ENCODE assay signal across 8 cellular contexts in genomic region chr1:156660752-156661112, GRCh38. TPM values are rescaled to one million over a fixed set of nuclear protein-coding genes. Genes with fewer than 3 reads are reported as not detected.
DNase-seq lines count a peak whose midpoint lies in the region; ATAC-seq, FAIRE-seq and TF ChIP-seq lines count a peak whose summit lies in the region.

No MANE protein-coding gene starts in this region.

- no peak for ATAC-seq in HG03025 (IDR thresholded peaks at IDR 0.05; ENCODE audit: low FRiP score, unreplicated experiment)
- no peak for ATAC-seq in HG02678 (IDR thresholded peaks at IDR 0.05; ENCODE audit: unreplicated experiment)

- no peaks in the 10 kb centered on the region for H3K79me2 ChIP-seq in OCI-LY3 (ENCODE audit: low read length)
- no peaks in the 10 kb centered on the region for H3K79me2 ChIP-seq in endothelial cell of umbilical vein (ENCODE audit: control insufficient read depth, insufficient read depth, low read length)

- H3K9ac ChIP-seq in OCI-LY3 (ENCODE audit: low read length) (peak overlapping the region; percentile 66), endothelial cell of umbilical vein (replicated peaks; ENCODE audit: extremely low read depth, insufficient read depth, low read length) (peak overlapping the region; percentile 76)

- H3K4me2 ChIP-seq in OCI-LY3 (ENCODE audit: low read length) = peak overlapping the region; percentile 90
- H3K4me2 ChIP-seq in endothelial cell of umbilical vein (ENCODE audit: insufficient read depth, low read length) = peak overlapping the region; percentile 72

- H3K36me3 ChIP-seq in GM06990 (ENCODE audit: control insufficient read depth, insufficient read depth, low read length) = no peaks in the 10 kb centered on the region
- no peaks in the 10 kb centered on the region for H3K36me3 ChIP-seq in OCI-LY3 (replicated peaks; ENCODE audit: low read depth, low read length)
- no peaks in the 10 kb centered on the region for H3K36me3 ChIP-seq in endothelial cell of umbilical vein (ENCODE audit: control insufficient read depth in 2 of 2, extremely low read depth in 1 of 2, insufficient read depth in 2 of 2, low read length in 2 of 2)
- H3K36me3 ChIP-seq in prostate gland = no peaks in the 10 kb centered on the region

- H3K27me3 ChIP-seq in GM06990 (replicated peaks; ENCODE audit: control insufficient read depth, insufficient read depth, low read length) = no peaks in the 10 kb centered on the region
- H3K27me3 ChIP-seq in OCI-LY3 (ENCODE audit: low read depth, low read length) = peaks cover 32% of the 10 kb centered on the region
- H3K27me3 ChIP-seq in endothelial cell of umbilical vein (ENCODE audit: control insufficient read depth in 2 of 2, insufficient read depth in 2 of 2, low read length in 2 of 2) = peaks cover 3 to 9% of the 10 kb centered on the region in 2 experiments
- no peaks in the 10 kb centered on the region for H3K27me3 ChIP-seq in prostate gland (replicated peaks; ENCODE audit: insufficient read depth)

- WGBS in prostate gland = 83% methylated on average over 2 of the region's 2 CpGs

- BruUV-seq in endothelial cell of umbilical vein (replicated peaks; lab: Mats Ljungman, UMichigan) = no TSS peak

- no peak for FAIRE-seq in endothelial cell of umbilical vein (lab: Jason Lieb, UNC)

- intact Hi-C loops in endothelial cell of umbilical vein (cut with micrococcal nuclease) (loop anchor here (1.0 to 2.0 kb wide), 5 partner anchors 18 to 236 kb away; no protein-coding TSS in a partner anchor), prostate gland (cut with DNase I) (loop anchor here (1.0 kb wide), 1 partner anchor 18 kb away; no protein-coding TSS in a partner anchor)

- TF ChIP-seq POLR2A in endothelial cell of umbilical vein (IDR thresholded peaks at IDR 0.05; ENCODE audit: low read depth, low read length) (no peak), prostate gland (IDR thresholded peaks at IDR 0.05) (no peak)

- H3K27ac ChIP-seq in OCI-LY3 (ENCODE audit: low read length) (no peak overlapping the region), endothelial cell of umbilical vein (ENCODE audit: insufficient read depth, low read depth, low read length) (peak overlapping the region; percentile 85), prostate gland (peak overlapping the region; percentile 45 to 57)

- dilution Hi-C loops in endothelial cell of umbilical vein (cut with MboI; ENCODE audit: extremely low pct_ligation_motif_present, low sequenced_read_pairs) = no loop called here

- H3K4me1 ChIP-seq in OCI-LY3 (ENCODE audit: low read length) = peaks cover 69% of the 10 kb centered on the region
- H3K4me1 ChIP-seq in endothelial cell of umbilical vein (ENCODE audit: control insufficient read depth, extremely low read depth, insufficient read depth, low read length) = peaks cover 70% of the 10 kb centered on the region
- peaks cover 7% of the 10 kb centered on the region for H3K4me1 ChIP-seq in prostate gland (replicated peaks)

- H3K4me3 ChIP-seq in GM06990 (replicated peaks; ENCODE audit: low read depth, low read length) (peak overlapping the region; percentile 66), OCI-LY3 (ENCODE audit: low read length) (peak overlapping the region; percentile 71), endothelial cell of umbilical vein (replicated peaks in 1 of 3; ENCODE audit: insufficient read depth in 1 of 3, low read depth in 1 of 3, low read length in 3 of 3) (peak overlapping the region; percentile 15 to 59 (median 17)), prostate gland (no peak overlapping the region)

- no peaks in the 10 kb centered on the region for H4K20me1 ChIP-seq in OCI-LY3 (ENCODE audit: insufficient read depth, low read length)
- H4K20me1 ChIP-seq in endothelial cell of umbilical vein (replicated peaks; ENCODE audit: control insufficient read depth, extremely low read depth, insufficient read depth, low read length) = no peaks in the 10 kb centered on the region

- POLR2A ChIA-PET in endothelial cell of umbilical vein (lab: Charles Lee) = interaction anchor here (0.6 to 4.5 kb wide), 2 partner anchors 16 to 190 kb away, joined by 3 to 32 read pairs; partner anchors contain the start of gene NES

- peak overlapping the region; percentile 63 for H2AFZ ChIP-seq in OCI-LY3 (ENCODE audit: low read depth, low read length)
- H2AFZ ChIP-seq in endothelial cell of umbilical vein (ENCODE audit: low read depth, low read length) = no peak overlapping the region

- TF ChIP-seq CTCF in GM06990 (IDR thresholded peaks at IDR 0.05; ENCODE audit: insufficient read depth, low read length, poor library complexity, severe bottlenecking) = no peak
- TF ChIP-seq CTCF in OCI-LY3 (IDR thresholded peaks at IDR 0.05; ENCODE audit: low read depth, low read length) = no peak
- TF ChIP-seq CTCF in endothelial cell of umbilical vein (IDR thresholded peaks at IDR 0.05; ENCODE audit: extremely low read depth in 1 of 2, insufficient read depth in 1 of 2, low read depth in 1 of 2, low read length in 2 of 2) = no peak
- TF ChIP-seq CTCF in prostate gland (IDR thresholded peaks at IDR 0.05) = no peak

- H3K9me3 ChIP-seq in OCI-LY3 (ENCODE audit: insufficient read depth, low read length) = no peaks in the 10 kb centered on the region
- no peaks in the 10 kb centered on the region for H3K9me3 ChIP-seq in endothelial cell of umbilical vein (replicated peaks; ENCODE audit: control insufficient read depth, insufficient read depth, low read length)
- H3K9me3 ChIP-seq in prostate gland = no peaks in the 10 kb centered on the region

- CTCF ChIA-PET in endothelial cell of umbilical vein (lab: Charles Lee) = interaction anchor here (1.0 to 8.7 kb wide), 9 partner anchors 13 to 267 kb away, joined by 3 to 237 read pairs (median 7); partner anchors contain the start of genes HAPLN2, ISG20L2, METTL25B and NES

- DNase-seq in GM06990 (ENCODE audit: extremely low read depth, insufficient read length) (no peak), endothelial cell of umbilical vein (ENCODE audit: low read depth, low spot score) (peak; percentile 44), prostate gland (ENCODE audit: low spot score) (no peak), nucleus accumbens (lab: John Stamatoyannopoulos, UW) (no peak), dermis blood vessel endothelial cell (no peak)

- no peaks in the 10 kb centered on the region for H3K9me1 ChIP-seq in endothelial cell of umbilical vein (replicated peaks; ENCODE audit: control insufficient read depth, extremely low read depth, insufficient read depth, low read length)

RNA-seq across cellular contexts. Expression of gene NES, which starts 16.5 kb away (rescaled TPM):
- total RNA-seq in endothelial cell of umbilical vein (269 and 274 TPM in 2 replicates), prostate gland (10 to 100 TPM; 11.2 to 33.4 TPM), dermis blood vessel endothelial cell (65.6 and 78.8 TPM in 2 replicates)
- polyA plus RNA-seq in endothelial cell of umbilical vein = 15.5 and 19.4 TPM in 2 replicates
- 34.7 and 34.8 TPM in 2 replicates for polyA plus RNA-seq in endothelial cell of umbilical vein (2011; cell fraction: cytosol; rRNA removed)
- polyA plus RNA-seq in endothelial cell of umbilical vein (2011; cell fraction: nucleus; rRNA removed) = 54.3 and 59.9 TPM in 2 replicates
- polyA plus RNA-seq in endothelial cell of umbilical vein (2012) = 91.3 and 128 TPM in 2 replicates
- 27.1 and 31.8 TPM in 2 replicates for polyA minus RNA-seq in endothelial cell of umbilical vein
- polyA minus RNA-seq in endothelial cell of umbilical vein (2011; cell fraction: cytosol; rRNA and poly(A)+ RNA removed) = 1.3 TPM
- polyA minus RNA-seq in endothelial cell of umbilical vein (2011; cell fraction: nucleus; rRNA and poly(A)+ RNA removed) = 14.7 and 17.6 TPM in 2 replicates

RNA-seq across cellular contexts. Expression of gene BCAN, which starts 18.8 kb away (rescaled TPM):
- total RNA-seq in endothelial cell of umbilical vein = not detected in 2 replicates
- polyA plus RNA-seq in endothelial cell of umbilical vein = 0.14 and 0.15 TPM in 2 replicates
- polyA plus RNA-seq in endothelial cell of umbilical vein (2011; cell fraction: cytosol; rRNA removed) = 0.05 and 0.14 TPM in 2 replicates
- polyA plus RNA-seq in endothelial cell of umbilical vein (2011; cell fraction: nucleus; rRNA removed) = 0.07 TPM in 1 of 2 replicates, not detected in the other
- polyA plus RNA-seq in endothelial cell of umbilical vein (2012) = 0.08 and 0.15 TPM in 2 replicates
- 0.15 TPM in 1 of 2 replicates, not detected in the other for polyA minus RNA-seq in endothelial cell of umbilical vein
- polyA minus RNA-seq in endothelial cell of umbilical vein (2011; cell fraction: cytosol; rRNA and poly(A)+ RNA removed) = not detected
- polyA minus RNA-seq in endothelial cell of umbilical vein (2011; cell fraction: nucleus; rRNA and poly(A)+ RNA removed) = not detected in 2 replicates
- total RNA-seq in prostate gland = 1 to 10 TPM in 1 of 2 donors, not detected in 1; 4.9 TPM
- not detected in 2 replicates for total RNA-seq in dermis blood vessel endothelial cell

RNA-seq across cellular contexts. Expression of gene HAPLN2, which starts 41.5 kb away (rescaled TPM):
- not detected in 2 replicates for total RNA-seq in endothelial cell of umbilical vein
- polyA plus RNA-seq in endothelial cell of umbilical vein = 0.14 TPM in 1 of 2 replicates, not detected in the other
- polyA plus RNA-seq in endothelial cell of umbilical vein (2011; cell fraction: cytosol; rRNA removed) = not detected in 2 replicates
- polyA plus RNA-seq in endothelial cell of umbilical vein (2011; cell fraction: nucleus; rRNA removed) = 0.68 and 0.70 TPM in 2 replicates
- polyA plus RNA-seq in endothelial cell of umbilical vein (2012) = not detected in 2 replicates
- not detected in 2 replicates for polyA minus RNA-seq in endothelial cell of umbilical vein
- not detected for polyA minus RNA-seq in endothelial cell of umbilical vein (2011; cell fraction: cytosol; rRNA and poly(A)+ RNA removed)
- polyA minus RNA-seq in endothelial cell of umbilical vein (2011; cell fraction: nucleus; rRNA and poly(A)+ RNA removed) = not detected in 2 replicates
- total RNA-seq in prostate gland = 10 to 100 TPM in 1 of 2 donors, 1 to 10 TPM in 1; 6.1 to 10.2 TPM
- not detected in 2 replicates for total RNA-seq in dermis blood vessel endothelial cell

RNA-seq across cellular contexts. Expression of gene CRABP2, which starts 44.7 kb away (rescaled TPM):
- total RNA-seq in endothelial cell of umbilical vein (1.0 and 2.6 TPM in 2 replicates), prostate gland (10 to 100 TPM; 27.3 to 30.8 TPM), dermis blood vessel endothelial cell (0.34 TPM in 1 of 2 replicates, not detected in the other)
- polyA plus RNA-seq in endothelial cell of umbilical vein = 0.21 and 0.32 TPM in 2 replicates
- polyA plus RNA-seq in endothelial cell of umbilical vein (2011; cell fraction: cytosol; rRNA removed) = 0.37 and 0.45 TPM in 2 replicates
- polyA plus RNA-seq in endothelial cell of umbilical vein (2011; cell fraction: nucleus; rRNA removed) = 1.2 and 2.1 TPM in 2 replicates
- 0.37 and 0.88 TPM in 2 replicates for polyA plus RNA-seq in endothelial cell of umbilical vein (2012)
- not detected in 2 replicates for polyA minus RNA-seq in endothelial cell of umbilical vein
- polyA minus RNA-seq in endothelial cell of umbilical vein (2011; cell fraction: cytosol; rRNA and poly(A)+ RNA removed) = 2.4 TPM
- polyA minus RNA-seq in endothelial cell of umbilical vein (2011; cell fraction: nucleus; rRNA and poly(A)+ RNA removed) = 0.82 TPM in 1 of 2 replicates, not detected in the other

RNA-seq across cellular contexts. Expression of gene GPATCH4, which starts 59.5 kb away (rescaled TPM):
- 29.2 and 32.0 TPM in 2 replicates for total RNA-seq in endothelial cell of umbilical vein
- polyA plus RNA-seq in endothelial cell of umbilical vein = 15.5 and 22.4 TPM in 2 replicates
- polyA plus RNA-seq in endothelial cell of umbilical vein (2011; cell fraction: cytosol; rRNA removed) = 30.0 and 42.1 TPM in 2 replicates
- polyA plus RNA-seq in endothelial cell of umbilical vein (2011; cell fraction: nucleus; rRNA removed) = 46.6 and 52.0 TPM in 2 replicates
- 39.0 and 64.5 TPM in 2 replicates for polyA plus RNA-seq in endothelial cell of umbilical vein (2012)
- 38.2 and 48.0 TPM in 2 replicates for polyA minus RNA-seq in endothelial cell of umbilical vein
- 37.6 TPM for polyA minus RNA-seq in endothelial cell of umbilical vein (2011; cell fraction: cytosol; rRNA and poly(A)+ RNA removed)
- 26.2 and 46.5 TPM in 2 replicates for polyA minus RNA-seq in endothelial cell of umbilical vein (2011; cell fraction: nucleus; rRNA and poly(A)+ RNA removed)
- total RNA-seq in prostate gland = 10 to 100 TPM; 20.9 to 27.5 TPM
- 16.7 and 28.2 TPM in 2 replicates for total RNA-seq in dermis blood vessel endothelial cell

Comparison
In these comparisons a context has a peak if more than half of its experiments do, and no peak if none do; other contexts are left out.
1. H3K4me3 ChIP-seq: peak in GM06990 (single experiment), OCI-LY3 (single experiment) and endothelial cell of umbilical vein (3 of 3); none in prostate gland (0 of 2).